Comparison of ENCODE assay signal across 7 cellular contexts in the genomic region with DNA sequence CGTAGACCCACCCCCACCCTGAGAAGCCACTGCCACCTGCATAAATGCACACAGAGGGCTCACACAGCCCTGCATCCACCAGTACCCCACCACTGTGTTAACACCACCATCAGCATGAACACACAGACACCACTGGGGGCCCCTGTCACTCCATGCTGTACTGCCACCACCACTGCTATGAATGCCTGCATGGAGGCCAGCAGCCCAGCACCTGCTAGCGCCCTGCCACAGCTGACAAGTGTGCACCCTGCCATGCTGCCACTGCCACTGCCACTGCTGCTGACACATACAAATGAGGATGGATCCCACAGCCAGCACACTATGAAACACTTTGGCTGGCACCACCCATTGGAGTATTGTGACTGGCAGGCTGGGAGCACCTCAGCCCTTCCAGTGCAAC.
"Had no signal": no experiment of that assay in that cellular context is flagged by ENCODE, and none has a peak within 500 bp of the region (broad histone marks: within the 10 kb centered on the region; RNA-seq: fewer than 3 reads in every experiment).

No MANE protein-coding gene starts in this region.

- H2AFZ ChIP-seq: GM23248 had no signal

- ATAC-seq: HepG2 had no signal

- H3K27ac ChIP-seq: GM23248, HL-60 had no signal

- H3K4me3 ChIP-seq: GM23248 had no signal

- H3K4me3 Mint-ChIP-seq: IgD-negative memory B cell had no signal

- H3K27ac Mint-ChIP-seq: IgD-negative memory B cell had no signal

- H3K27me3 Mint-ChIP-seq: IgD-negative memory B cell had no signal

- DNase-seq: GM23248, H7, HCEC 1CT, KBM-7 had no signal

- H3K9ac ChIP-seq: GM23248 had no signal
